Comparison of ENCODE assay signal across 2 cellular contexts in genomic region chr6:33683576-33684427, GRCh38.
TF ChIP-seq lines count a peak whose summit lies in the region.

No MANE protein-coding gene starts in this region.

TF ChIP-seq in SK-N-SH, 30 proteins besides CTCF, POLR2A, EP300 and RAD21 (continued from another document):
- TF ChIP-seq MAX (IDR thresholded peaks at IDR 0.05; ENCODE audit: low read depth), result no peak
- TF ChIP-seq CHD2 (IDR thresholded peaks at IDR 0.05; ENCODE audit: low read length, partially characterized antibody), result no peak
- TF ChIP-seq NRF1 (IDR thresholded peaks at IDR 0.05; ENCODE audit: low read depth, low read length), result no peak
- no peak for TF ChIP-seq MXI1 (IDR thresholded peaks at IDR 0.05; ENCODE audit: low read depth, low read length)

TF ChIP-seq in SK-N-SH treated with all-trans-retinoic acid at 6 μM for 48 hours, 23 proteins besides CTCF, POLR2A, EP300 and RAD21 (continued from another document):
- TF ChIP-seq BACH2 (CRISPR knock-in tag; IDR thresholded peaks at IDR 0.05; ENCODE audit: borderline replicate concordance) (no peak), ESRRG (CRISPR knock-in tag; IDR thresholded peaks at IDR 0.05) (no peak), CSDC2 (CRISPR knock-in tag; IDR thresholded peaks at IDR 0.05) (no peak), ZNF8 (CRISPR knock-in tag; IDR thresholded peaks at IDR 0.05) (no peak), ZNF70 (CRISPR knock-in tag; IDR thresholded peaks at IDR 0.05) (no peak), TOX (CRISPR knock-in tag; IDR thresholded peaks at IDR 0.05; ENCODE audit: borderline replicate concordance) (no peak), RARB (CRISPR knock-in tag; IDR thresholded peaks at IDR 0.05) (no peak), ZC3H10 (CRISPR knock-in tag; IDR thresholded peaks at IDR 0.05) (no peak), ZFP30 (CRISPR knock-in tag; IDR thresholded peaks at IDR 0.05) (no peak), CSRNP3 (CRISPR knock-in tag; IDR thresholded peaks at IDR 0.05) (no peak), SNAI2 (CRISPR knock-in tag; IDR thresholded peaks at IDR 0.05) (no peak)
